In the genomic region with DNA sequence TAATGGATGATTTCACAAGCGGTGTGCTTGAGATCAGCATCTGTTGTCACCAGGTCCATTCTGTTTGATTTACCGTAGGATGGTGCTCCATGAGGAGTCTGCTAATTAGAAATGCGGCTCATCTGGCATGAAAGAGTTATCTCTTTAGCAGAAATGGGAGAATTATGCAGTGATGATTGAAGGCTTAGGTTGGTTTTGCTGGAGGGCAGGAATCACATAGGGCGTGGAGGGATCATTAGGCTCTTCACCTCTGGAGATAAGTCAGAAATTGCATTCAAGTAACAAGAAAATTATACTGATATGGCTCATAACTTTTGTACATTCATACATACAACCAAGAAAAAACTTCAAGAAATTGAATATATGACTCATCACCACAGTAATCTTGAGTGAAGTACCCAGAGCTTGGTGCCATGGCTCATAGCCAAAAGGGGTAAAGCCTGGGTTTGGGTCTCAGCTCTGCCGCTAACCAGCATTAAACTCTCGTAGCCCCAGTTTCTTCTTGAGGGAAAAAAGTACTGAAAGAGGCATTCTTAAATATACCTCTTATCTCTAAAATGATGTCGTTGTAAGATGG, we compare ENCODE assay signal across 19 cellular contexts.
"Had no signal": no experiment of that assay in that cellular context is flagged by ENCODE, and none has a peak within 500 bp of the region (broad histone marks: within the 10 kb centered on the region; RNA-seq: fewer than 3 reads in every experiment).

No MANE protein-coding gene starts in this region.

- H3K9ac ChIP-seq: neural progenitor cell had no signal

- H3K4me2 ChIP-seq: neural progenitor cell had no signal

- H2AFZ ChIP-seq: neural progenitor cell had no signal

- H3K4me1 ChIP-seq: left lung, pancreas had no signal

- H3K4me3 Mint-ChIP-seq: activated naive CD8-positive, alpha-beta T cell; memory B cell; neural progenitor cell had no signal

- H3K9me3 Mint-ChIP-seq: memory B cell, neural progenitor cell had no signal

- H3K27ac ChIP-seq: brain microvascular endothelial cell, dorsolateral prefrontal cortex, left lung, neural progenitor cell, pancreas, stomach had no signal

- FAIRE-seq: endometrium, pancreas had no signal

- H3K4me3 ChIP-seq: dorsolateral prefrontal cortex, left lung, neural progenitor cell, pancreas, stomach had no signal

- DNase-seq: activated CD4-positive, alpha-beta T cell treated with anti-CD3 and anti-CD28 coated beads, Interleukin-2, amount 50 U/mL, for 4 hours; activated CD4-positive, CD25-positive, alpha-beta regulatory T cell treated with anti-CD3 and anti-CD28 coated beads, Interleukin-2, amount 50 U/mL, for 72 hours; activated effector memory CD4-positive, alpha-beta T cell treated with Interleukin-2 at 50 U/mL for 16 hours; activated T-cell treated with anti-CD3 and anti-CD28 coated beads, Interleukin-2, amount 50 U/mL, for 1 hour; amygdala; brain microvascular endothelial cell; cerebellar nuclear complex; dorsolateral prefrontal cortex; foreskin melanocyte; islet precursor cell; left lung; pancreas; stimulated activated CD4-positive, alpha-beta T cell treated with anti-CD3 and anti-CD28 coated beads, Interleukin-4, amount 100 ng/mL, for 1 hour; stimulated activated CD8-positive, alpha-beta memory T cell treated with anti-CD3 and anti-CD28 coated beads, Interleukin-4, amount 100 ng/mL, for 48 hours; stomach had no signal

- H3K36me3 ChIP-seq: left lung, neural progenitor cell, pancreas, stomach had no signal

- H3K27me3 Mint-ChIP-seq: activated naive CD8-positive, alpha-beta T cell; memory B cell had no signal

- H3K4me1 Mint-ChIP-seq: memory B cell had no signal

- ATAC-seq: left lung, pancreas had no signal

- H3K36me3 Mint-ChIP-seq: activated naive CD8-positive, alpha-beta T cell; memory B cell had no signal

- H3K27me3 ChIP-seq: brain microvascular endothelial cell, dorsolateral prefrontal cortex, left lung, neural progenitor cell, pancreas, stomach had no signal

- H3K9me3 ChIP-seq: left lung, pancreas, stomach had no signal

- H3K27ac Mint-ChIP-seq: activated naive CD8-positive, alpha-beta T cell; memory B cell; neural progenitor cell had no signal
